18 cellular contexts compared by ENCODE assay signal in the genomic region with DNA sequence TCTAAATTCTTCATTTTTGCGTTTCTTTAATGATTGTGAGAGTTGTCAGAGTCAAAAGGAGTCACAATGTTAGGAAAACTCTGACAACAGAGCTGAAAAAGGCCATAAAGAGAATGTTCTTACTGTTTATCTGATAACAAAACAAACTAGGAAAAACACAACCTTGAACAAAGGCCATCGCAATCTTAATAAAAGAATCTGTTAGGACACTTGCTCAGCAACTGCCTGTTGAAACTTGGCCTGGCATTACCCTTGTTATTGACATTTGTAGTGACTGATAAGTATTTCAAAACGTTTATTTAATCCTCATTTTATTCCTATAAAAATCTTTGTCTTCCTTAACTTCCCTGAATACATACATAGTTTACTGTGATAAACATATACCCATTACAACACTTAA. TPM values are rescaled to one million over a fixed set of nuclear protein-coding genes. Genes with fewer than 3 reads are reported as not detected.
A peak's percentile ranks its signal among the peaks of the same experiment; 100 is the strongest.
DNase-seq lines count a peak whose midpoint lies in the region; ATAC-seq and TF ChIP-seq lines count a peak whose summit lies in the region.
"Had no signal": no experiment of that assay in that cellular context is flagged by ENCODE, and none has a peak within 500 bp of the region (broad histone marks: within the 10 kb centered on the region; RNA-seq: fewer than 3 reads in every experiment).

No MANE protein-coding gene starts in this region.

- peak overlapping the region; percentile 6 for H2AFZ ChIP-seq in smooth muscle cell (ENCODE audit: low read depth)

- peaks cover 7% of the 10 kb centered on the region for H3K9me3 Mint-ChIP-seq in activated naive CD8-positive, alpha-beta T cell treated with anti-CD3 and anti-CD28 coated beads for 36 hours
- no peaks in the 10 kb centered on the region for H3K9me3 Mint-ChIP-seq in stimulated activated effector memory CD8-positive, alpha-beta T cell treated with anti-CD3 and anti-CD28 coated beads, Interleukin-12 subunit alpha, Interleukin-12 subunit beta, amount 100 ng/mL, for 72 hours

- H3K27ac ChIP-seq in VCaP: peak overlapping the region; percentile 90
- H3K27ac ChIP-seq in esophagus squamous epithelium: peak overlapping the region in 3 of 4 donors; percentile 30 to 54 (median 48)
- H3K27ac ChIP-seq in smooth muscle cell (ENCODE audit: low read depth): peak overlapping the region; percentile 74
- H3K27ac ChIP-seq: BLaER1 had no signal

- intact Hi-C loops in esophagus squamous epithelium (cut with DNase I) (no loop called here), mucosa of descending colon (cut with DNase I, micrococcal nuclease) (no loop called here)

- H3K36me3 ChIP-seq in esophagus squamous epithelium: no peaks in the 10 kb centered on the region
- H3K36me3 ChIP-seq in mucosa of descending colon (ENCODE audit: low read depth): no peaks in the 10 kb centered on the region
- H3K36me3 ChIP-seq in smooth muscle cell (ENCODE audit: low read depth): no peaks in the 10 kb centered on the region
- H3K36me3 ChIP-seq: BLaER1 had no signal

- peak overlapping the region; percentile 21 for H3K4me2 ChIP-seq in smooth muscle cell
- H3K4me2 ChIP-seq: BLaER1 had no signal

- H3K36me3 Mint-ChIP-seq in activated naive CD8-positive, alpha-beta T cell treated with anti-CD3 and anti-CD28 coated beads for 36 hours: no peaks in the 10 kb centered on the region
- no peaks in the 10 kb centered on the region for H3K36me3 Mint-ChIP-seq in stimulated activated effector memory CD8-positive, alpha-beta T cell treated with anti-CD3 and anti-CD28 coated beads, Interleukin-12 subunit alpha, Interleukin-12 subunit beta, amount 100 ng/mL, for 72 hours
- H3K36me3 Mint-ChIP-seq: CD8-positive, alpha-beta T cell had no signal

- no peak for DNase-seq in esophagus squamous epithelium (lab: John Stamatoyannopoulos, UW)
- no peak for DNase-seq in mucosa of descending colon
- no peak for DNase-seq in smooth muscle cell (lab: John Stamatoyannopoulos, UW; ENCODE audit: unreplicated experiment)
- DNase-seq in activated naive CD8-positive, alpha-beta T cell treated with anti-CD3 and anti-CD28 coated beads for 36 hours: no peak
- DNase-seq in stimulated activated effector memory CD8-positive, alpha-beta T cell treated with anti-CD3 and anti-CD28 coated beads, Interleukin-12 subunit alpha, Interleukin-12 subunit beta, amount 100 ng/mL, for 72 hours (ENCODE audit: low spot score in 2 of 2): no peak
- DNase-seq: CD8-positive, alpha-beta T cell; GOT3; NCI-H1105 treated with DMSO at 0.1 percent for 48 hours; NCI-H1694; NCI-H2081 treated with DMSO at 0.1 percent for 48 hours; NCI-H446 treated with DMSO at 0.1 percent for 48 hours; NCI-H748 treated with DMSO at 0.1 percent for 48 hours; Right ventricle myocardium superior had no signal

- peaks cover 13% of the 10 kb centered on the region for H3K27me3 Mint-ChIP-seq in activated naive CD8-positive, alpha-beta T cell treated with anti-CD3 and anti-CD28 coated beads for 36 hours

- H3K9me3 ChIP-seq in esophagus squamous epithelium (no peaks in the 10 kb centered on the region), mucosa of descending colon (no peaks in the 10 kb centered on the region), smooth muscle cell (replicated peaks; ENCODE audit: low read depth) (no peaks in the 10 kb centered on the region)

- no peaks in the 10 kb centered on the region for H3K79me2 ChIP-seq in smooth muscle cell (ENCODE audit: low read depth)

- H3F3A ChIP-seq in smooth muscle cell (ENCODE audit: low read depth): no peaks in the 10 kb centered on the region

- no peaks in the 10 kb centered on the region for H3K27me3 ChIP-seq in esophagus squamous epithelium
- no peaks in the 10 kb centered on the region for H3K27me3 ChIP-seq in smooth muscle cell (ENCODE audit: low read depth)
- H3K27me3 ChIP-seq: BLaER1 had no signal

- TF ChIP-seq POLR2A in esophagus squamous epithelium (IDR thresholded peaks at IDR 0.05): no peak

- H3K27ac Mint-ChIP-seq in activated naive CD8-positive, alpha-beta T cell treated with anti-CD3 and anti-CD28 coated beads for 36 hours: no peak overlapping the region
- no peak overlapping the region for H3K27ac Mint-ChIP-seq in stimulated activated effector memory CD8-positive, alpha-beta T cell treated with anti-CD3 and anti-CD28 coated beads, Interleukin-12 subunit alpha, Interleukin-12 subunit beta, amount 100 ng/mL, for 72 hours
- H3K27ac Mint-ChIP-seq: CD8-positive, alpha-beta T cell had no signal

- H3K4me3 Mint-ChIP-seq in activated naive CD8-positive, alpha-beta T cell treated with anti-CD3 and anti-CD28 coated beads for 36 hours: no peak overlapping the region
- H3K4me3 Mint-ChIP-seq in stimulated activated effector memory CD8-positive, alpha-beta T cell treated with anti-CD3 and anti-CD28 coated beads, Interleukin-12 subunit alpha, Interleukin-12 subunit beta, amount 100 ng/mL, for 72 hours: no peak overlapping the region
- H3K4me3 Mint-ChIP-seq: CD8-positive, alpha-beta T cell had no signal

- TF ChIP-seq CTCF in VCaP (conservative IDR thresholded peaks at IDR 0.05): no peak
- TF ChIP-seq CTCF in esophagus squamous epithelium (IDR thresholded peaks at IDR 0.05): no peak
- no peak for TF ChIP-seq CTCF in mucosa of descending colon (IDR thresholded peaks at IDR 0.05)
- TF ChIP-seq CTCF in smooth muscle cell (IDR thresholded peaks at IDR 0.05; ENCODE audit: borderline replicate concordance, insufficient read depth, poor library complexity, severe bottlenecking): no peak

- H3K4me3 ChIP-seq in esophagus squamous epithelium: no peak overlapping the region
- H3K4me3 ChIP-seq in mucosa of descending colon: no peak overlapping the region
- no peak overlapping the region for H3K4me3 ChIP-seq in smooth muscle cell
- H3K4me3 ChIP-seq: BLaER1, K562 had no signal

- H3K4me1 Mint-ChIP-seq in activated naive CD8-positive, alpha-beta T cell treated with anti-CD3 and anti-CD28 coated beads for 36 hours: peaks cover 2% of the 10 kb centered on the region
- H3K4me1 Mint-ChIP-seq in stimulated activated effector memory CD8-positive, alpha-beta T cell treated with anti-CD3 and anti-CD28 coated beads, Interleukin-12 subunit alpha, Interleukin-12 subunit beta, amount 100 ng/mL, for 72 hours: no peaks in the 10 kb centered on the region

- H3K4me1 ChIP-seq in esophagus squamous epithelium (peaks cover 0 to 17% (median 0%) of the 10 kb centered on the region in 3 donors), mucosa of descending colon (ENCODE audit: low read depth) (no peaks in the 10 kb centered on the region), smooth muscle cell (ENCODE audit: low read depth) (no peaks in the 10 kb centered on the region)
- H3K4me1 ChIP-seq: BLaER1 had no signal

- 40 to 48% methylated on average over 3 of the region's 3 CpGs for WGBS in esophagus squamous epithelium, 2 donors
- 67% methylated on average over 3 of the region's 3 CpGs for WGBS in smooth muscle cell (ENCODE audit: low lambda C conversion rate)

- H3K9ac ChIP-seq in smooth muscle cell (ENCODE audit: low read depth): no peak overlapping the region
- H3K9ac ChIP-seq: BLaER1 had no signal

- ATAC-seq in mucosa of descending colon (peak; percentile 16), GM21367 (IDR thresholded peaks at IDR 0.05; ENCODE audit: unreplicated experiment) (no peak)
- ATAC-seq in stimulated activated effector memory CD8-positive, alpha-beta T cell treated with anti-CD3 and anti-CD28 coated beads, Interleukin-12 subunit alpha, Interleukin-12 subunit beta, amount 100 ng/mL, for 72 hours: no peak
- ATAC-seq: CD8-positive, alpha-beta T cell had no signal

- H4K20me1 ChIP-seq in smooth muscle cell (ENCODE audit: low read depth): no peaks in the 10 kb centered on the region
- H4K20me1 ChIP-seq: BLaER1 had no signal

RNA-seq across cellular contexts. Expression of a gene that starts 15.7 kb away (rescaled TPM):
- 10 to 100 TPM in 1 of 4 donors, 1 to 10 TPM in 1, under 1 TPM in 1, not detected in 1; 0.44 to 16.1 (median 8.6) TPM for total RNA-seq in esophagus squamous epithelium
- total RNA-seq in mucosa of descending colon: 1 to 10 TPM in 2 of 3 donors, under 1 TPM in 1; 0.89 to 4.1 (median 1.1) TPM
- total RNA-seq in smooth muscle cell: 2.1 and 2.2 TPM in 2 replicates
- polyA plus RNA-seq in smooth muscle cell: 1.8 and 4.0 TPM in 2 replicates
- not detected for total RNA-seq in activated naive CD8-positive, alpha-beta T cell treated with anti-CD3 and anti-CD28 coated beads for 36 hours
- total RNA-seq: A673; CD8-positive, alpha-beta T cell; Right ventricle myocardium superior had no signal
- polyA plus RNA-seq: K562 had no signal

RNA-seq across cellular contexts. Expression of a gene that starts 24.6 kb away (rescaled TPM):
- not detected for total RNA-seq in esophagus squamous epithelium
- total RNA-seq in mucosa of descending colon: under 1 TPM in 2 of 3 donors, not detected in 1; 0.27 to 0.29 TPM
- 0.36 TPM in 1 of 2 replicates, not detected in the other for total RNA-seq in smooth muscle cell
- polyA plus RNA-seq in smooth muscle cell: 0.65 and 1.3 TPM in 2 replicates
- total RNA-seq in activated naive CD8-positive, alpha-beta T cell treated with anti-CD3 and anti-CD28 coated beads for 36 hours: not detected
- total RNA-seq: A673; CD8-positive, alpha-beta T cell; Right ventricle myocardium superior had no signal

RNA-seq across cellular contexts. Expression of a gene that starts 52.7 kb away (rescaled TPM):
- total RNA-seq in esophagus squamous epithelium (not detected), mucosa of descending colon (not detected), smooth muscle cell (not detected in 2 replicates)
- not detected in 2 replicates for polyA plus RNA-seq in smooth muscle cell
- total RNA-seq in activated naive CD8-positive, alpha-beta T cell treated with anti-CD3 and anti-CD28 coated beads for 36 hours: not detected
- total RNA-seq: A673; CD8-positive, alpha-beta T cell; K562; Right ventricle myocardium superior had no signal
- polyA plus RNA-seq: K562 had no signal
